8 cellular contexts compared by ENCODE assay signal in genomic region chr15:42490246-42490742, GRCh38. TPM values are rescaled to one million over a fixed set of nuclear protein-coding genes. Genes with fewer than 3 reads are reported as not detected.
A peak's percentile ranks its signal among the peaks of the same experiment; 100 is the strongest.
DNase-seq lines count a peak whose midpoint lies in the region; TF ChIP-seq lines count a peak whose summit lies in the region.

No MANE protein-coding gene starts in this region.

- H3K9me2 ChIP-seq in SK-N-SH: no peaks in the 10 kb centered on the region

- peaks cover 56% of the 10 kb centered on the region for H3K79me2 ChIP-seq in SK-N-SH (ENCODE audit: insufficient read depth)
- H3K79me2 ChIP-seq in neural progenitor cell (ENCODE audit: low read depth): peaks cover 40% of the 10 kb centered on the region

- H3K36me3 ChIP-seq in BE2C (no peaks in the 10 kb centered on the region), SK-N-SH (replicated peaks in 1 of 2; ENCODE audit: control insufficient read depth in 1 of 2, insufficient read depth in 2 of 2, low read length in 1 of 2) (peaks cover 0 to 5% of the 10 kb centered on the region in 2 experiments), esophagus (ENCODE audit: control insufficient read depth in 2 of 2, insufficient read depth in 2 of 2, low read length in 1 of 2) (peaks cover 0 to 2% of the 10 kb centered on the region in 2 donors), neural progenitor cell (no peaks in the 10 kb centered on the region)

- TF ChIP-seq CTCF in BE2C (IDR thresholded peaks at IDR 0.05; ENCODE audit: low read depth, low read length) (no peak), SK-N-SH (IDR thresholded peaks at IDR 0.05) (no peak), neural progenitor cell (IDR thresholded peaks at IDR 0.05) (no peak)

- CTCF ChIA-PET in SK-N-SH (lab: Yijun Ruan, JAX): interaction anchor here (1.2 kb wide), 1 partner anchor 174 kb away, joined by 4 read pairs; no protein-coding TSS in a partner anchor

- DNase-seq in BE2C (no peak), HCEC 1CT (peak; percentile 8), SK-N-SH (no peak), neural progenitor cell (ENCODE audit: low spot score) (no peak), AG20443 (ENCODE audit: low spot score) (no peak), NCI-H510A treated with DMSO at 0.1 percent for 48 hours (lab: John Stamatoyannopoulos, UW) (no peak), D341Med (ENCODE audit: low spot score) (no peak)

- WGBS in SK-N-SH (ENCODE audit: low lambda C conversion rate): 9% methylated on average over 12 of the region's 13 CpGs
- WGBS in esophagus, 2 donors: 2% methylated on average over 13 of the region's 13 CpGs

- H2AFZ ChIP-seq in SK-N-SH (ENCODE audit: low read depth) (peak overlapping the region; percentile 92), neural progenitor cell (replicated peaks) (peak overlapping the region; percentile 97)

- H3K36me3 Mint-ChIP-seq in neural progenitor cell: peaks cover 6% of the 10 kb centered on the region

- H3K4me3 ChIP-seq in BE2C (ENCODE audit: low read depth, low read length) (peak overlapping the region; percentile 74), SK-N-SH (ENCODE audit: low read depth in 2 of 2, low read length in 1 of 2) (peak overlapping the region; percentile 79 to 99), esophagus (ENCODE audit: low read depth in 1 of 2, low read length in 2 of 2) (peak overlapping the region; percentile 98 to 99), neural progenitor cell (peak overlapping the region; percentile 69)

- H3K27ac ChIP-seq in SK-N-SH (ENCODE audit: low read depth in 2 of 2, low read length in 1 of 2) (peak overlapping the region; percentile 77 to 99), esophagus (ENCODE audit: low read depth in 2 of 2, low read length in 1 of 2) (peak overlapping the region; percentile 88 to 96), neural progenitor cell (no peak overlapping the region)

- H3K27me3 Mint-ChIP-seq in neural progenitor cell (ENCODE audit: insufficient read depth, low read depth): peaks cover 2% of the 10 kb centered on the region

- no peak for TF ChIP-seq RAD21 in SK-N-SH (IDR thresholded peaks at IDR 0.05; ENCODE audit: low read length)

- H3K27ac Mint-ChIP-seq in neural progenitor cell: peak overlapping the region; percentile 100

- no peaks in the 10 kb centered on the region for H3K9me3 Mint-ChIP-seq in neural progenitor cell

- no peak for TF ChIP-seq EP300 in SK-N-SH (IDR thresholded peaks at IDR 0.05; ENCODE audit: borderline replicate concordance in 1 of 2, low read depth in 1 of 2, low read length in 1 of 2)

- H3K4me2 ChIP-seq in SK-N-SH: peak overlapping the region; percentile 88
- peak overlapping the region; percentile 91 for H3K4me2 ChIP-seq in neural progenitor cell

- H3K4me3 Mint-ChIP-seq in neural progenitor cell: peak overlapping the region; percentile 88

- POLR2A ChIA-PET in SK-N-SH (lab: Yijun Ruan, JAX): interaction anchor here (0.7 to 1.0 kb wide), 3 partner anchors 11 to 93 kb away, joined by 3 to 5 read pairs (median 4); partner anchors contain the start of gene STARD9

- H3K9me3 ChIP-seq in BE2C (no peaks in the 10 kb centered on the region), SK-N-SH (no peaks in the 10 kb centered on the region), esophagus (ENCODE audit: control insufficient read depth in 2 of 2, insufficient read depth in 1 of 2, low read depth in 1 of 2, low read length in 1 of 2) (no peaks in the 10 kb centered on the region), neural progenitor cell (ENCODE audit: low read depth) (no peaks in the 10 kb centered on the region)

- H3F3A ChIP-seq in SK-N-SH (replicated peaks; ENCODE audit: insufficient read depth) (peaks cover 26% of the 10 kb centered on the region), neural progenitor cell (ENCODE audit: low read depth) (peaks cover 21% of the 10 kb centered on the region)

- no peaks in the 10 kb centered on the region for H4K20me1 ChIP-seq in SK-N-SH (ENCODE audit: insufficient read depth)
- H4K20me1 ChIP-seq in neural progenitor cell (ENCODE audit: low read depth): no peaks in the 10 kb centered on the region

- peaks cover 20% of the 10 kb centered on the region for H3K4me1 Mint-ChIP-seq in neural progenitor cell

- H3K27me3 ChIP-seq in BE2C: no peaks in the 10 kb centered on the region
- H3K27me3 ChIP-seq in SK-N-SH (ENCODE audit: insufficient read depth): no peaks in the 10 kb centered on the region
- H3K27me3 ChIP-seq in esophagus (ENCODE audit: control insufficient read depth in 1 of 2, insufficient read depth in 2 of 2, low read length in 2 of 2): no peaks in the 10 kb centered on the region
- H3K27me3 ChIP-seq in neural progenitor cell: no peaks in the 10 kb centered on the region

- H3K4me1 ChIP-seq in BE2C (no peaks in the 10 kb centered on the region), SK-N-SH (ENCODE audit: control insufficient read depth in 1 of 2, insufficient read depth in 2 of 2, low read depth in 1 of 2, low read length in 1 of 2) (peaks cover 0 to 6% of the 10 kb centered on the region in 2 experiments; a peak in 2 of 4 replicates), esophagus (ENCODE audit: control insufficient read depth in 2 of 2, insufficient read depth in 2 of 2, low read length in 1 of 2) (peaks cover 0 to 2% of the 10 kb centered on the region in 2 donors), neural progenitor cell (peaks cover 4% of the 10 kb centered on the region)

- H3K9ac ChIP-seq in SK-N-SH (peak overlapping the region; percentile 99), neural progenitor cell (peak overlapping the region; percentile 48)

TF ChIP-seq in SK-N-SH, 30 proteins besides CTCF, POLR2A, EP300 and RAD21:
- no peak for TF ChIP-seq ZBTB33 (IDR thresholded peaks at IDR 0.05; ENCODE audit: borderline replicate concordance, low read depth)

RNA-seq across cellular contexts. Expression of gene ZNF106, which starts 0.6 kb away (rescaled TPM):
- 23.8 TPM for polyA plus RNA-seq in BE2C (2012; ENCODE audit: insufficient read depth, insufficient read length, low read depth)
- 8.9 and 12.9 TPM in 2 replicates for polyA plus RNA-seq in SK-N-SH (2012; rRNA removed)
- 11.8 and 12.0 TPM in 2 replicates for polyA plus RNA-seq in SK-N-SH (2012; cell fraction: cytosol; rRNA removed)
- 5.3 and 9.7 TPM in 2 replicates for polyA plus RNA-seq in SK-N-SH (2012; cell fraction: nucleus; rRNA removed)
- 1 to 10 TPM; 6.0 to 6.6 TPM for polyA plus RNA-seq in esophagus
- total RNA-seq in neural progenitor cell (ENCODE audit: low replicate concordance): 59.9 and 72.2 TPM in 2 replicates

RNA-seq across cellular contexts. Expression of gene SNAP23, which starts 5.1 kb away (rescaled TPM):
- polyA plus RNA-seq in BE2C (2012; ENCODE audit: insufficient read depth, insufficient read length, low read depth): 74.8 TPM
- polyA plus RNA-seq in SK-N-SH (2012; rRNA removed) (39.2 and 45.0 TPM in 2 replicates), esophagus (10 to 100 TPM; 22.5 to 30.3 TPM)
- 52.1 and 62.7 TPM in 2 replicates for polyA plus RNA-seq in SK-N-SH (2012; cell fraction: cytosol; rRNA removed)
- polyA plus RNA-seq in SK-N-SH (2012; cell fraction: nucleus; rRNA removed): 17.6 and 52.3 TPM in 2 replicates
- 69.6 and 96.3 TPM in 2 replicates for total RNA-seq in neural progenitor cell (ENCODE audit: low replicate concordance)

RNA-seq across cellular contexts. Expression of gene LRRC57, which starts 58.3 kb away (rescaled TPM):
- 23.1 TPM for polyA plus RNA-seq in BE2C (2012; ENCODE audit: insufficient read depth, insufficient read length, low read depth)
- polyA plus RNA-seq in SK-N-SH (2012; rRNA removed) (6.4 and 8.9 TPM in 2 replicates), esophagus (1 to 10 TPM; 5.7 to 7.5 TPM)
- polyA plus RNA-seq in SK-N-SH (2012; cell fraction: cytosol; rRNA removed): 7.9 and 8.0 TPM in 2 replicates
- polyA plus RNA-seq in SK-N-SH (2012; cell fraction: nucleus; rRNA removed): 6.2 and 7.8 TPM in 2 replicates
- 13.8 and 18.1 TPM in 2 replicates for total RNA-seq in neural progenitor cell (ENCODE audit: low replicate concordance)

RNA-seq across cellular contexts. Expression of gene HAUS2, which starts 58.3 kb away (rescaled TPM):
- 25.6 TPM for polyA plus RNA-seq in BE2C (2012; ENCODE audit: insufficient read depth, insufficient read length, low read depth)
- 9.4 and 11.3 TPM in 2 replicates for polyA plus RNA-seq in SK-N-SH (2012; rRNA removed)
- polyA plus RNA-seq in SK-N-SH (2012; cell fraction: cytosol; rRNA removed): 12.7 and 15.0 TPM in 2 replicates
- polyA plus RNA-seq in SK-N-SH (2012; cell fraction: nucleus; rRNA removed): 4.1 and 6.3 TPM in 2 replicates
- 1 to 10 TPM; 6.7 to 8.1 TPM for polyA plus RNA-seq in esophagus
- 42.9 and 72.2 TPM in 2 replicates for total RNA-seq in neural progenitor cell (ENCODE audit: low replicate concordance)
